25 cellular contexts compared by ENCODE assay signal in the genomic region with DNA sequence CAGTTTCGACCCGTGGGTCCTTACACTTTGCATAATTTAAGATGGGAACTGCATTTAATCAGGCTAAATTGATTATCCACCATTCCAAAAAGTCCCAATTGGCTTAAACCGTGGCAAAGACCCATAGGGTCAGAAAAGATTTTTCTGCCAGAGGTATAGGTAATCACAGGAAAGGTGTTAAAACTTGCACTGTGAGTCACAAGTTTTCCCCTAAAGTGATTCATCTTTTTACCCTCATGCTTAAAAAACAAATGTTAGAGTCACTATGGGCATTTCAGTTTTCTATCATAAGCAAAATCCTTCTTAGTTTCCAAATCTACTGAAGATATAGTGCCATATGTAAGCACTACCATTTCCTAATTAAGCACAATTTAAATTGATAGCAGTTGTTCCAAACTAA.
"Had no signal": no experiment of that assay in that cellular context is flagged by ENCODE, and none has a peak within 500 bp of the region (broad histone marks: within the 10 kb centered on the region; RNA-seq: fewer than 3 reads in every experiment).

No MANE protein-coding gene starts in this region.

- H3K4me1 Mint-ChIP-seq: immature natural killer cell; naive thymus-derived CD8-positive, alpha-beta T cell; stimulated activated effector memory CD8-positive, alpha-beta T cell treated with anti-CD3 and anti-CD28 coated beads, Interleukin-12 subunit alpha, Interleukin-12 subunit beta, amount 100 ng/mL, for 72 hours had no signal

- H3K4me3 ChIP-seq: colonic mucosa, esophagus squamous epithelium, left lung, prostate gland, sigmoid colon, testis, tibial artery, upper lobe of left lung had no signal

- DNase-seq: colonic mucosa; effector CD8-positive, alpha-beta T cell; endodermal cell; erythroblast; esophagus squamous epithelium; hypothalamus; immature natural killer cell; kidney; left cardiac atrium; left lung; naive thymus-derived CD8-positive, alpha-beta T cell; nephron progenitor cell; nucleus accumbens; right cardiac atrium; sigmoid colon; stimulated activated CD4-positive, alpha-beta T cell treated with anti-CD3 and anti-CD28 coated beads, Interleukin-2, amount 100 ng/mL, for 24 hours; stimulated activated CD4-positive, alpha-beta T cell treated with anti-CD3 and anti-CD28 coated beads, Interleukin-4, amount 100 ng/mL, for 24 hours; stimulated activated naive CD4-positive, alpha-beta T cell treated with Interleukin-2 at 50 U/mL for 16 hours; substantia nigra; testis; tibial artery; upper lobe of left lung had no signal

- H3K27me3 Mint-ChIP-seq: dendritic cell treated with granulocyte-macrophage colony-stimulating factor and Interleukin-4, amounts not matched to agents 40 ng/mL and 50 ng/mL, for 4 days had no signal

- H3K27ac Mint-ChIP-seq: dendritic cell treated with granulocyte-macrophage colony-stimulating factor and Interleukin-4, amounts not matched to agents 40 ng/mL and 50 ng/mL, for 4 days; endodermal cell; immature natural killer cell; naive thymus-derived CD8-positive, alpha-beta T cell; nephron progenitor cell; stimulated activated effector memory CD8-positive, alpha-beta T cell treated with anti-CD3 and anti-CD28 coated beads, Interleukin-12 subunit alpha, Interleukin-12 subunit beta, amount 100 ng/mL, for 72 hours had no signal

- ATAC-seq: left cardiac atrium; left lung; naive thymus-derived CD8-positive, alpha-beta T cell; right cardiac atrium; stimulated activated effector memory CD8-positive, alpha-beta T cell treated with anti-CD3 and anti-CD28 coated beads, Interleukin-12 subunit alpha, Interleukin-12 subunit beta, amount 100 ng/mL, for 72 hours had no signal

- H3K36me3 Mint-ChIP-seq: immature natural killer cell; naive thymus-derived CD8-positive, alpha-beta T cell; stimulated activated effector memory CD8-positive, alpha-beta T cell treated with anti-CD3 and anti-CD28 coated beads, Interleukin-12 subunit alpha, Interleukin-12 subunit beta, amount 100 ng/mL, for 72 hours had no signal

- H3K9me3 Mint-ChIP-seq: endodermal cell, nephron progenitor cell had no signal

- H3K4me3 Mint-ChIP-seq: dendritic cell treated with granulocyte-macrophage colony-stimulating factor and Interleukin-4, amounts not matched to agents 40 ng/mL and 50 ng/mL, for 4 days; endodermal cell; immature natural killer cell; naive thymus-derived CD8-positive, alpha-beta T cell; nephron progenitor cell; stimulated activated effector memory CD8-positive, alpha-beta T cell treated with anti-CD3 and anti-CD28 coated beads, Interleukin-12 subunit alpha, Interleukin-12 subunit beta, amount 100 ng/mL, for 72 hours had no signal
